Comparison of ENCODE assay signal across 10 cellular contexts in the genomic region with DNA sequence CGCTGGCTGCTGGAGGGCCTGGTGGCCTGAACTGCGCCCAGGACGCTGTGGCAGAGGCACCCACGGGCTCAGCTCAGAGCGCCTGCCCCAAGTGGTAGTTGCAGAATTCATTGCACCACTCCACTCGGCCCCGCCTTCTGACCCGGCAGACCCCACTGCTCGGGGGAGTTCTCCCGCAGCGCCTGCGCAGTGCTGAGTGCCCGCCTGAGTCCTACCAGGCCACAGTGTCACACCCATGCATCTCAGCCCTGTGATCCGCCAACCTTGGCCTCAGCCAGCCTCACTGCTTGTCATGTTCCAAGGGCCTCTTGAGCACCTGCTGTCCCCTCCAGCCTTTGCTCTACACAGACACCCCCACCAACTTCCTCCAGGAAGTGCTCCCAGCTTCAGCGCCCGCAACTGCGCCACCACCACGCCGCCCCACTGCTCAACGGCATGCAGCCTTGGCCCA. TPM values are rescaled to one million over a fixed set of nuclear protein-coding genes. Genes with fewer than 3 reads are reported as not detected.
DNase-seq lines count a peak whose midpoint lies in the region; ATAC-seq and TF ChIP-seq lines count a peak whose summit lies in the region.
"Had no signal": no experiment of that assay in that cellular context is flagged by ENCODE, and none has a peak within 500 bp of the region (broad histone marks: within the 10 kb centered on the region; RNA-seq: fewer than 3 reads in every experiment).

No MANE protein-coding gene starts in this region.

- H2AFZ ChIP-seq in SK-N-SH (ENCODE audit: low read depth) = no peak overlapping the region

- intact Hi-C loops in naive thymus-derived CD4-positive, alpha-beta T cell (cut with micrococcal nuclease) = loop anchor here in 1 of 2 donors (1.0 to 5.0 kb wide), 3 partner anchors 46 to 94 kb away; no protein-coding TSS in a partner anchor

- POLR2A ChIA-PET in SK-N-SH (lab: Yijun Ruan, JAX) = no interaction called here
- POLR2A ChIA-PET in naive thymus-derived CD4-positive, alpha-beta T cell (lab: Charles Lee) = interaction anchor here (0.5 to 0.8 kb wide), 3 partner anchors 8 to 596 kb away, joined by 3 read pairs; no protein-coding TSS in a partner anchor

- H3K4me3 Mint-ChIP-seq in activated CD8-positive, alpha-beta memory T cell treated with anti-CD3 and anti-CD28 coated beads, Interleukin-2, amount 10 ng/mL, durations not matched to agents 7 days and 5 days = peak overlapping the region; percentile 7
- peak overlapping the region; percentile 33 to 87 (median 83) for H3K4me3 Mint-ChIP-seq in naive thymus-derived CD4-positive, alpha-beta T cell

- WGBS in SK-N-SH (ENCODE audit: low lambda C conversion rate) = 94% methylated on average over 8 of the region's 20 CpGs

- ATAC-seq in SK-N-SH treated with all-trans-retinoic acid at 6 μM for 48 hours = no peak
- ATAC-seq in activated CD8-positive, alpha-beta memory T cell treated with anti-CD3 and anti-CD28 coated beads, Interleukin-2, amount 10 ng/mL, durations not matched to agents 7 days and 5 days = peak; percentile 67
- peak; percentile 73 for ATAC-seq in naive thymus-derived CD4-positive, alpha-beta T cell
- ATAC-seq: right cardiac atrium had no signal

- no peaks in the 10 kb centered on the region for H3K9me3 Mint-ChIP-seq in activated CD8-positive, alpha-beta memory T cell treated with anti-CD3 and anti-CD28 coated beads, Interleukin-2, amount 10 ng/mL, durations not matched to agents 7 days and 5 days (ENCODE audit: low read depth)
- H3K9me3 Mint-ChIP-seq in naive thymus-derived CD4-positive, alpha-beta T cell = peaks cover 0 to 14% (median 0%) of the 10 kb centered on the region in 11 donors

- peak overlapping the region; percentile 76 for H3K27ac Mint-ChIP-seq in activated CD8-positive, alpha-beta memory T cell treated with anti-CD3 and anti-CD28 coated beads, Interleukin-2, amount 10 ng/mL, durations not matched to agents 7 days and 5 days
- H3K27ac Mint-ChIP-seq in naive thymus-derived CD4-positive, alpha-beta T cell = peak overlapping the region; percentile 70 to 96 (median 87)

- no peak for TF ChIP-seq CTCF in SK-N-SH (IDR thresholded peaks at IDR 0.05)
- TF ChIP-seq CTCF in right atrium auricular region (IDR thresholded peaks at IDR 0.05) = no peak

- H3K4me2 ChIP-seq in SK-N-SH = no peak overlapping the region

- H3K4me3 ChIP-seq in SK-N-SH (ENCODE audit: low read depth in 2 of 2, low read length in 1 of 2) (no peak overlapping the region), right atrium auricular region (no peak overlapping the region)
- peak overlapping the region; percentile 39 for H3K4me3 ChIP-seq in naive thymus-derived CD4-positive, alpha-beta T cell (ENCODE audit: low read length)

- no peak for TF ChIP-seq RAD21 in SK-N-SH (IDR thresholded peaks at IDR 0.05; ENCODE audit: low read length)

- H3K27me3 Mint-ChIP-seq in activated CD8-positive, alpha-beta memory T cell treated with anti-CD3 and anti-CD28 coated beads, Interleukin-2, amount 10 ng/mL, durations not matched to agents 7 days and 5 days = no peaks in the 10 kb centered on the region
- H3K27me3 Mint-ChIP-seq in naive thymus-derived CD4-positive, alpha-beta T cell = peaks cover 0 to 3% (median 0%) of the 10 kb centered on the region in 5 donors

- peaks cover 26% of the 10 kb centered on the region for H3K4me1 Mint-ChIP-seq in activated CD8-positive, alpha-beta memory T cell treated with anti-CD3 and anti-CD28 coated beads, Interleukin-2, amount 10 ng/mL, durations not matched to agents 7 days and 5 days
- peaks cover 16 to 28% (median 20%) of the 10 kb centered on the region in 7 donors for H3K4me1 Mint-ChIP-seq in naive thymus-derived CD4-positive, alpha-beta T cell

- H3K27me3 ChIP-seq in SK-N-SH (ENCODE audit: insufficient read depth) (no peaks in the 10 kb centered on the region), right atrium auricular region (no peaks in the 10 kb centered on the region)
- H3K27me3 ChIP-seq in naive thymus-derived CD4-positive, alpha-beta T cell (ENCODE audit: control insufficient read depth in 2 of 2, insufficient read depth in 2 of 2, low read length in 2 of 2) = no peaks in the 10 kb centered on the region

- H4K20me1 ChIP-seq in SK-N-SH (ENCODE audit: insufficient read depth) = no peaks in the 10 kb centered on the region

- TF ChIP-seq EP300 in SK-N-SH (IDR thresholded peaks at IDR 0.05; ENCODE audit: borderline replicate concordance in 1 of 2, low read depth in 1 of 2, low read length in 1 of 2) = no peak

- H3K36me3 ChIP-seq in SK-N-SH (replicated peaks in 1 of 2; ENCODE audit: control insufficient read depth in 1 of 2, insufficient read depth in 2 of 2, low read length in 1 of 2) (peaks cover 0 to 2% of the 10 kb centered on the region in 2 experiments), right atrium auricular region (no peaks in the 10 kb centered on the region)
- peaks cover 0 to 27% (median 0%) of the 10 kb centered on the region in 3 experiments for H3K36me3 ChIP-seq in naive thymus-derived CD4-positive, alpha-beta T cell (ENCODE audit: control insufficient read depth in 2 of 3, insufficient read depth in 3 of 3, low read length in 3 of 3)

- DNase-seq in SK-N-SH (peak; percentile 26), right atrium auricular region (ENCODE audit: low spot score) (no peak), NCI-H1436 treated with DMSO at 0.1 percent for 48 hours (lab: John Stamatoyannopoulos, UW) (no peak), OCI-M2 (lab: John Stamatoyannopoulos, UW; ENCODE audit: unreplicated experiment) (no peak), epidermal melanocyte (ENCODE audit: insufficient read length, low spot score) (no peak)
- peak; percentile 84 for DNase-seq in activated CD8-positive, alpha-beta memory T cell treated with anti-CD3 and anti-CD28 coated beads, Interleukin-2, amount 10 ng/mL, durations not matched to agents 7 days and 5 days
- peak in 8 of 9 donors; percentile 50 to 77 (median 69) for DNase-seq in naive thymus-derived CD4-positive, alpha-beta T cell

- H3F3A ChIP-seq in SK-N-SH (replicated peaks; ENCODE audit: insufficient read depth) = no peaks in the 10 kb centered on the region

- no peak overlapping the region for H3K9ac ChIP-seq in SK-N-SH

- CTCF ChIA-PET in SK-N-SH (lab: Yijun Ruan, JAX) = interaction anchor here (0.8 to 2.1 kb wide), 2 partner anchors 16 to 39 kb away, joined by 3 to 8 read pairs; no protein-coding TSS in a partner anchor
- CTCF ChIA-PET in activated CD8-positive, alpha-beta memory T cell treated with anti-CD3 and anti-CD28 coated beads, Interleukin-2, amount 10 ng/mL, durations not matched to agents 7 days and 5 days (lab: Charles Lee) = interaction anchor here (1.3 to 3.8 kb wide), 5 partner anchors 9 to 93 kb away, joined by 3 to 16 read pairs (median 5); no protein-coding TSS in a partner anchor
- CTCF ChIA-PET in naive thymus-derived CD4-positive, alpha-beta T cell (lab: Charles Lee) = interaction anchor here (0.7 to 1.8 kb wide), 2 partner anchors 10 to 1667 kb away, joined by 3 read pairs; no protein-coding TSS in a partner anchor

- no peaks in the 10 kb centered on the region for H3K9me2 ChIP-seq in SK-N-SH

- no peaks in the 10 kb centered on the region for H3K79me2 ChIP-seq in SK-N-SH (ENCODE audit: insufficient read depth)

- H3K4me1 ChIP-seq in SK-N-SH (ENCODE audit: control insufficient read depth in 1 of 2, insufficient read depth in 2 of 2, low read depth in 1 of 2, low read length in 1 of 2) = peaks cover 0 to 33% of the 10 kb centered on the region in 2 experiments; a peak in 1 of 4 replicates
- H3K4me1 ChIP-seq in naive thymus-derived CD4-positive, alpha-beta T cell (ENCODE audit: control insufficient read depth in 2 of 2, insufficient read depth in 2 of 2, low read length in 2 of 2) = peaks cover 0 to 13% of the 10 kb centered on the region in 2 donors
- peaks cover 0 to 18% of the 10 kb centered on the region in 2 donors for H3K4me1 ChIP-seq in right atrium auricular region

- no peak overlapping the region for H3K27ac ChIP-seq in SK-N-SH (ENCODE audit: low read depth in 2 of 2, low read length in 1 of 2)
- H3K27ac ChIP-seq in naive thymus-derived CD4-positive, alpha-beta T cell (ENCODE audit: low read depth, low read length) = peak overlapping the region; percentile 60
- no peak overlapping the region for H3K27ac ChIP-seq in right atrium auricular region
- H3K27ac ChIP-seq: C4-2B had no signal

- H3K9me3 ChIP-seq in SK-N-SH (no peaks in the 10 kb centered on the region), right atrium auricular region (no peaks in the 10 kb centered on the region)
- no peaks in the 10 kb centered on the region for H3K9me3 ChIP-seq in naive thymus-derived CD4-positive, alpha-beta T cell (ENCODE audit: control insufficient read depth in 2 of 3, low read length in 3 of 3)

- H3K36me3 Mint-ChIP-seq in activated CD8-positive, alpha-beta memory T cell treated with anti-CD3 and anti-CD28 coated beads, Interleukin-2, amount 10 ng/mL, durations not matched to agents 7 days and 5 days = peaks cover 9% of the 10 kb centered on the region
- H3K36me3 Mint-ChIP-seq in naive thymus-derived CD4-positive, alpha-beta T cell = peaks cover 0 to 2% (median 0%) of the 10 kb centered on the region in 5 donors

TF ChIP-seq in SK-N-SH, 30 proteins besides CTCF, POLR2A, EP300 and RAD21 (continues in another document):
- TF ChIP-seq EZH2phosphoT487 (IDR thresholded peaks at IDR 0.05; ENCODE audit: borderline replicate concordance, low read depth) = no peak

RNA-seq across cellular contexts. Expression of a gene that starts 12.2 kb away (rescaled TPM):
- polyA plus RNA-seq in SK-N-SH (2012; rRNA removed) = 0.02 TPM in 2 replicates
- polyA plus RNA-seq in SK-N-SH (2012; cell fraction: cytosol; rRNA removed) = under 0.01 and 0.01 TPM in 2 replicates
- polyA plus RNA-seq in SK-N-SH (2012; cell fraction: nucleus; rRNA removed) = 0.16 and 0.18 TPM in 2 replicates
- total RNA-seq in activated CD8-positive, alpha-beta memory T cell treated with anti-CD3 and anti-CD28 coated beads, Interleukin-2, amount 10 ng/mL, durations not matched to agents 7 days and 5 days = not detected
- total RNA-seq in naive thymus-derived CD4-positive, alpha-beta T cell = 1 to 10 TPM in 1 of 5 experiments, under 1 TPM in 3, not detected in 1; 0.19 to 1.0 (median 0.32) TPM
- 1 to 10 TPM in 1 of 2 donors, under 1 TPM in 1; 0.51 to 1.0 TPM for polyA plus RNA-seq in naive thymus-derived CD4-positive, alpha-beta T cell
- total RNA-seq in right atrium auricular region = not detected

Comparison
In these comparisons a context has a peak if more than half of its experiments do, and no peak if none do; other contexts are left out.
1. DNase-seq: peak in SK-N-SH (single experiment), activated CD8-positive, alpha-beta memory T cell treated with anti-CD3 and anti-CD28 coated beads, Interleukin-2, amount 10 ng/mL, durations not matched to agents 7 days and 5 days (single experiment) and naive thymus-derived CD4-positive, alpha-beta T cell (8 of 9); none in right atrium auricular region (single experiment), NCI-H1436 treated with DMSO at 0.1 percent for 48 hours (single experiment), OCI-M2 (single experiment) and epidermal melanocyte (single experiment).